Comparison of ENCODE assay signal across 16 cellular contexts in genomic region chr11:133153031-133153430, GRCh38.
DNase-seq lines count a peak whose midpoint lies in the region; TF ChIP-seq lines count a peak whose summit lies in the region.
"Had no signal": no experiment of that assay in that cellular context is flagged by ENCODE, and none has a peak within 500 bp of the region (broad histone marks: within the 10 kb centered on the region; RNA-seq: fewer than 3 reads in every experiment).

No MANE protein-coding gene starts in this region.

- no peak overlapping the region for H3K18ac ChIP-seq in mesendoderm (ENCODE audit: low read length)

- no peaks in the 10 kb centered on the region for H3K4me1 ChIP-seq in mesendoderm (ENCODE audit: control insufficient read depth, low read depth, low read length)
- H3K4me1 ChIP-seq in smooth muscle cell (ENCODE audit: low read depth), result no peaks in the 10 kb centered on the region
- H3K4me1 ChIP-seq: SJSA1 had no signal

- no peaks in the 10 kb centered on the region for H3K36me3 ChIP-seq in mesendoderm (ENCODE audit: control insufficient read depth, insufficient read depth, low read length)
- no peaks in the 10 kb centered on the region for H3K36me3 ChIP-seq in smooth muscle cell (ENCODE audit: low read depth)
- H3K36me3 ChIP-seq: SJSA1 had no signal

- WGBS in mesendoderm (ENCODE audit: extremely low coverage, insufficient coverage, low lambda C conversion rate), result no CpG with 5 or more reads among the region's 18 CpGs
- 55% methylated on average over 18 of the region's 18 CpGs for WGBS in smooth muscle cell (ENCODE audit: low lambda C conversion rate)

- H3K27ac ChIP-seq in mesendoderm (ENCODE audit: low read depth, low read length), result no peak overlapping the region
- no peak overlapping the region for H3K27ac ChIP-seq in smooth muscle cell (ENCODE audit: low read depth)
- H3K27ac ChIP-seq: SJSA1 had no signal

- peaks cover 3% of the 10 kb centered on the region for H3F3A ChIP-seq in smooth muscle cell (ENCODE audit: low read depth)

- TF ChIP-seq CTCF in smooth muscle cell (IDR thresholded peaks at IDR 0.05; ENCODE audit: borderline replicate concordance, insufficient read depth, poor library complexity, severe bottlenecking), result no peak

- H3K27me3 ChIP-seq in mesendoderm (ENCODE audit: insufficient read depth, low read length, poor library complexity) (no peaks in the 10 kb centered on the region), smooth muscle cell (ENCODE audit: low read depth) (peaks cover 61% of the 10 kb centered on the region)
- H3K27me3 ChIP-seq: SJSA1 had no signal

- H3K56ac ChIP-seq in mesendoderm (ENCODE audit: low read length), result no peak overlapping the region

- no peak overlapping the region for H2BK120ac ChIP-seq in mesendoderm (ENCODE audit: low read depth, low read length)

- H3K4me3 ChIP-seq in mesendoderm (ENCODE audit: low read length) (no peak overlapping the region), smooth muscle cell (no peak overlapping the region)
- H3K4me3 ChIP-seq: SJSA1 had no signal

- no peaks in the 10 kb centered on the region for H3K79me1 ChIP-seq in mesendoderm (ENCODE audit: low read length)

- no peak overlapping the region for H2BK15ac ChIP-seq in mesendoderm (replicated peaks; ENCODE audit: low read depth)

- H3K79me2 ChIP-seq in mesendoderm (ENCODE audit: control insufficient read depth, insufficient read depth, low read length), result no peaks in the 10 kb centered on the region
- no peaks in the 10 kb centered on the region for H3K79me2 ChIP-seq in smooth muscle cell (ENCODE audit: low read depth)

- no peak overlapping the region for H3K4me2 ChIP-seq in mesendoderm (ENCODE audit: low read length)
- peak overlapping the region; percentile 55 for H3K4me2 ChIP-seq in smooth muscle cell

- H3K9ac ChIP-seq in mesendoderm (ENCODE audit: low read length) (no peak overlapping the region), smooth muscle cell (ENCODE audit: low read depth) (no peak overlapping the region)

- H4K8ac ChIP-seq in mesendoderm (ENCODE audit: low read depth, low read length), result no peak overlapping the region

- H4K5ac ChIP-seq in mesendoderm (ENCODE audit: low read length), result no peak overlapping the region

- H3K4ac ChIP-seq in mesendoderm (ENCODE audit: low read depth, low read length), result no peak overlapping the region

- no peaks in the 10 kb centered on the region for H3K9me3 ChIP-seq in smooth muscle cell (replicated peaks; ENCODE audit: low read depth)
- H3K9me3 ChIP-seq: SJSA1 had no signal

- DNase-seq in ELF-1 (ENCODE audit: low read depth, low spot score), result peak; percentile 65
- peak; percentile 31 for DNase-seq in NCI-H69 (lab: John Stamatoyannopoulos, UW)
- DNase-seq in mesendoderm, result peak; percentile 47
- no peak for DNase-seq in smooth muscle cell (lab: John Stamatoyannopoulos, UW; ENCODE audit: unreplicated experiment)
- no peak for DNase-seq in erythroblast (lab: John Stamatoyannopoulos, UW)
- no peak for DNase-seq in NCI-H82 treated with DMSO at 0.1 percent for 48 hours (lab: John Stamatoyannopoulos, UW; ENCODE audit: unreplicated experiment)
- no peak for DNase-seq in NOMO-1 (lab: John Stamatoyannopoulos, UW; ENCODE audit: unreplicated experiment in 2 of 2)
- DNase-seq: Calu3; CD4-positive, alpha-beta T cell; DND-41; H7; MM.1S; NCI-H2081 treated with DMSO at 0.1 percent for 48 hours; NK-92 treated with Interleukin-12 subunit alpha and Interleukin-12 subunit beta, amount 100 ng/mL, for 24 hours; PC-3 had no signal

- H2BK5ac ChIP-seq in mesendoderm (ENCODE audit: low read length), result no peak overlapping the region

- TF ChIP-seq POLR2A in erythroblast (IDR thresholded peaks at IDR 0.05; ENCODE audit: low read length), result no peak

- H2AFZ ChIP-seq in smooth muscle cell (ENCODE audit: low read depth), result no peak overlapping the region

- H3K23ac ChIP-seq in mesendoderm (ENCODE audit: low read length), result no peak overlapping the region

- no peaks in the 10 kb centered on the region for H4K20me1 ChIP-seq in smooth muscle cell (ENCODE audit: low read depth)

- no peak overlapping the region for H2AK5ac ChIP-seq in mesendoderm (ENCODE audit: low read length)

Comparison
In these comparisons a context has a peak if more than half of its experiments do, and no peak if none do; other contexts are left out.
1. DNase-seq: peak in ELF-1 (single experiment), NCI-H69 (single experiment) and mesendoderm (single experiment); none in smooth muscle cell (single experiment), erythroblast (0 of 2), NCI-H82 treated with DMSO at 0.1 percent for 48 hours (single experiment) and NOMO-1 (0 of 2).